ENCODE assay signal across 27 cellular contexts in the genomic region with DNA sequence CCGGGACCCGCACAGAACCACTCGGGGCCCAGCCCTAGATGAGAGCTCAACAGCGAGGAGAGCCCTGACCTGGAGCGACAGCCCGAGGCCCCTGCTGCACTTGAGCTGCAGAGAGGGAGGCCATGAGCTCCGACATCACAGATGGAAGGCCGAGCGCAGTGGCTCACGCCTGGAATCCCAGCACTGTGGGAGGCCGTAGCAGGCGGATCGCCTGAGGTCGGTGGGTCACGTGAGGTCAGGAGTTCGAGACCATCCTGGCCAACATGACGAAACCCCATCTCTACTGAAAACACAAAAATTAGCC. TPM values are rescaled to one million over a fixed set of nuclear protein-coding genes. Genes with fewer than 3 reads are reported as not detected.
"Had no signal": no experiment of that assay in that cellular context is flagged by ENCODE, and none has a peak within 500 bp of the region (broad histone marks: within the 10 kb centered on the region; RNA-seq: fewer than 3 reads in every experiment).

No MANE protein-coding gene starts in this region.

- H3K36me3 ChIP-seq: lower lobe of right lung, pancreas, prostate gland, stomach, thyroid gland, transverse colon, upper lobe of right lung had no signal

- H3K27ac ChIP-seq: lower lobe of right lung, pancreas, prostate gland, skin epidermis, stomach, testis, thyroid gland, transverse colon, upper lobe of right lung had no signal

- H3K27ac Mint-ChIP-seq: naive thymus-derived CD8-positive, alpha-beta T cell; nephron; stimulated activated naive B cell treated with anti-CD40 and anti-IgM and Interleukin-4, amounts not matched to agents 10 μg/mL and 1 μg/mL and 100 μg/mL, for 72 hours had no signal

- H3K4me3 Mint-ChIP-seq: naive thymus-derived CD8-positive, alpha-beta T cell; nephron; stimulated activated naive B cell treated with anti-CD40 and anti-IgM and Interleukin-4, amounts not matched to agents 10 μg/mL and 1 μg/mL and 100 μg/mL, for 72 hours had no signal

- H3K27me3 ChIP-seq: pancreas, testis, thyroid gland had no signal

- DNase-seq: hippocampal formation; kidney glomerular epithelial cell; left cardiac atrium; left ventricle myocardium superior; lower lobe of right lung; mammary epithelial cell; mesenchymal stem cell; naive thymus-derived CD8-positive, alpha-beta T cell; nucleus accumbens; retina; stimulated activated CD4-positive, alpha-beta T cell treated with anti-CD3 and anti-CD28 coated beads, Interleukin-12 subunit alpha, Interleukin-12 subunit beta, amount 100 ng/mL, for 4 hours; stimulated activated CD4-positive, alpha-beta T cell treated with anti-CD3 and anti-CD28 coated beads, Interleukin-15, amount 100 ng/mL, for 24 hours; stimulated activated CD4-positive, alpha-beta T cell treated with anti-CD3 and anti-CD28 coated beads, Interleukin-2, amount 100 ng/mL, for 24 hours; stimulated activated CD4-positive, alpha-beta T cell treated with anti-CD3 and anti-CD28 coated beads, Interleukin-4, amount 100 ng/mL, for 1 hour; stimulated activated naive B cell treated with anti-CD40 and anti-IgM and Interleukin-4, amounts not matched to agents 10 μg/mL and 1 μg/mL and 100 μg/mL, for 72 hours; stimulated activated naive CD8-positive, alpha-beta T cell treated with anti-CD3 and anti-CD28 coated beads, Interleukin-15, Interleukin-2, amounts not matched to agents 100 U/mL and 50 U/mL, for 24 hours; stomach; testis; thyroid gland; transverse colon; upper lobe of right lung had no signal

- H3K4me1 ChIP-seq: lower lobe of right lung, pancreas, prostate gland, stomach, testis, thyroid gland, transverse colon, upper lobe of right lung had no signal

- H3K9me3 ChIP-seq: lower lobe of right lung, pancreas, prostate gland, stomach, testis, thyroid gland, transverse colon, upper lobe of right lung had no signal

- H3K4me3 ChIP-seq: lower lobe of right lung, pancreas, prostate gland, skin epidermis, stomach, testis, thyroid gland, transverse colon, upper lobe of right lung had no signal

- FAIRE-seq: keratinocyte, pancreas, urothelium cell line had no signal

- H3K36me3 Mint-ChIP-seq: naive thymus-derived CD8-positive, alpha-beta T cell; stimulated activated naive B cell treated with anti-CD40 and anti-IgM and Interleukin-4, amounts not matched to agents 10 μg/mL and 1 μg/mL and 100 μg/mL, for 72 hours had no signal

- H3K4me1 Mint-ChIP-seq: naive thymus-derived CD8-positive, alpha-beta T cell; nephron; stimulated activated naive B cell treated with anti-CD40 and anti-IgM and Interleukin-4, amounts not matched to agents 10 μg/mL and 1 μg/mL and 100 μg/mL, for 72 hours had no signal

RNA-seq across cellular contexts. Expression of a gene that starts 13.8 kb away (rescaled TPM):
- polyA plus RNA-seq: naive thymus-derived CD8-positive, alpha-beta T cell had no signal
